In the genomic region with DNA sequence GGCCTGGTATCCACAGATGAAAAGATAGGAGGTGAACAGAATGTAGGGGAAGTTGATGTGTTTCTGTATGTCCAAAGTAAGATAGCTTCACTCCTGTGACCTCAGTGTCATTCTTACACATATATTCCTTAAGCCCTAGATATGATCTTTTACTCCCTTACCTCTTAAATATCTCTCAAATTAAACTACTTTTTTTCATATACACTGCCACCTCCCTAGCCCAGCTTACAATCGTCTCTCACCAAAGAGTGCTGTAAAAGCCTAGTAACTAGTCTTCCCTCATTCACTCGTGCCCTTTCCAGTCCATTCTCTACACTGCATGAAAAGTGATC, we compare ENCODE assay signal across 1 cellular context.
TF ChIP-seq lines count a peak whose summit lies in the region.

No MANE protein-coding gene starts in this region.

TF ChIP-seq in endothelial cell of umbilical vein, 7 proteins besides CTCF, POLR2A, EP300 and RAD21:
- TF ChIP-seq JUN (IDR thresholded peaks at IDR 0.05; ENCODE audit: borderline replicate concordance, insufficient read depth, insufficient read length, low read depth) = no peak
- TF ChIP-seq FOS (IDR thresholded peaks at IDR 0.05; ENCODE audit: borderline replicate concordance, insufficient read depth, low read length) = no peak
- TF ChIP-seq GATA2 (IDR thresholded peaks at IDR 0.05; ENCODE audit: insufficient read depth, insufficient read length, low read depth, low read length) = peak; percentile 20
- no peak for TF ChIP-seq MYC (IDR thresholded peaks at IDR 0.05; ENCODE audit: low read depth, low read length)
- no peak for TF ChIP-seq EZH2 (IDR thresholded peaks at IDR 0.05; ENCODE audit: borderline replicate concordance, low read depth, low read length, severe bottlenecking)
